25 cellular contexts compared by ENCODE assay signal in genomic region chr22:25362883-25363240, GRCh38.
DNase-seq lines count a peak whose midpoint lies in the region; ATAC-seq, FAIRE-seq and TF ChIP-seq lines count a peak whose summit lies in the region.
"Had no signal": no experiment of that assay in that cellular context is flagged by ENCODE, and none has a peak within 500 bp of the region (broad histone marks: within the 10 kb centered on the region; RNA-seq: fewer than 3 reads in every experiment).

No MANE protein-coding gene starts in this region.

- H3K4me3 ChIP-seq in bronchial epithelial cell (ENCODE audit: low read depth, low read length) (no peak overlapping the region), HAP-1 (no peak overlapping the region)
- H3K4me3 ChIP-seq: SJSA1, stomach, tibial artery had no signal

- H3K27ac Mint-ChIP-seq in activated naive CD4-positive, alpha-beta T cell treated with anti-CD3 and anti-CD28 coated beads, Interleukin-2, amount 10 ng/mL, durations not matched to agents 7 days and 5 days, result peak overlapping the region; percentile 28
- peak overlapping the region; percentile 65 for H3K27ac Mint-ChIP-seq in stimulated activated naive B cell treated with anti-CD40 and anti-IgM and Interleukin-4, amounts not matched to agents 10 μg/mL and 1 μg/mL and 100 μg/mL, for 72 hours
- H3K27ac Mint-ChIP-seq: activated CD4-positive, alpha-beta memory T cell treated with anti-CD3 and anti-CD28 coated beads for 36 hours; activated naive CD8-positive, alpha-beta T cell; CD4-positive, alpha-beta memory T cell; progenitor cell of endocrine pancreas had no signal

- peaks cover 3% of the 10 kb centered on the region for H3K36me3 Mint-ChIP-seq in activated naive CD4-positive, alpha-beta T cell treated with anti-CD3 and anti-CD28 coated beads, Interleukin-2, amount 10 ng/mL, durations not matched to agents 7 days and 5 days
- H3K36me3 Mint-ChIP-seq in stimulated activated naive B cell treated with anti-CD40 and anti-IgM and Interleukin-4, amounts not matched to agents 10 μg/mL and 1 μg/mL and 100 μg/mL, for 72 hours, result peaks cover 20 to 33% of the 10 kb centered on the region in 2 donors
- H3K36me3 Mint-ChIP-seq: activated naive CD8-positive, alpha-beta T cell had no signal

- CTCF ChIA-PET in activated naive CD4-positive, alpha-beta T cell treated with anti-CD3 and anti-CD28 coated beads, Interleukin-2, amount 10 ng/mL, durations not matched to agents 7 days and 5 days (lab: Charles Lee), result interaction anchor here (0.9 to 1.4 kb wide), 5 partner anchors 9 to 340 kb away, joined by 3 to 4 read pairs (median 3); no protein-coding TSS in a partner anchor

- H3K9me3 ChIP-seq in HAP-1, result no peaks in the 10 kb centered on the region
- H3K9me3 ChIP-seq: SJSA1, stomach, tibial artery had no signal

- TF ChIP-seq CTCF in bronchial epithelial cell (IDR thresholded peaks at IDR 0.05; ENCODE audit: insufficient read depth, low read length, severe bottlenecking), result no peak

- FAIRE-seq in bronchial epithelial cell (lab: Jason Lieb, UNC), result peak; percentile 83
- FAIRE-seq: astrocyte, H1, kidney had no signal

- H3K4me1 ChIP-seq in HAP-1, result no peaks in the 10 kb centered on the region

- no peaks in the 10 kb centered on the region for H3K27me3 Mint-ChIP-seq in activated naive CD4-positive, alpha-beta T cell treated with anti-CD3 and anti-CD28 coated beads, Interleukin-2, amount 10 ng/mL, durations not matched to agents 7 days and 5 days
- no peaks in the 10 kb centered on the region for H3K27me3 Mint-ChIP-seq in stimulated activated naive B cell treated with anti-CD40 and anti-IgM and Interleukin-4, amounts not matched to agents 10 μg/mL and 1 μg/mL and 100 μg/mL, for 72 hours
- H3K27me3 Mint-ChIP-seq: activated CD4-positive, alpha-beta memory T cell treated with anti-CD3 and anti-CD28 coated beads for 36 hours; activated naive CD8-positive, alpha-beta T cell; CD4-positive, alpha-beta memory T cell; progenitor cell of endocrine pancreas had no signal

- no peaks in the 10 kb centered on the region for H3K9me3 Mint-ChIP-seq in activated naive CD4-positive, alpha-beta T cell treated with anti-CD3 and anti-CD28 coated beads, Interleukin-2, amount 10 ng/mL, durations not matched to agents 7 days and 5 days
- H3K9me3 Mint-ChIP-seq in stimulated activated naive B cell treated with anti-CD40 and anti-IgM and Interleukin-4, amounts not matched to agents 10 μg/mL and 1 μg/mL and 100 μg/mL, for 72 hours, result no peaks in the 10 kb centered on the region
- H3K9me3 Mint-ChIP-seq: activated CD4-positive, alpha-beta memory T cell treated with anti-CD3 and anti-CD28 coated beads for 36 hours; activated T-helper 2 cell treated with anti-CD3 and anti-CD28 coated beads, Interferon-gamma antibody, Interleukin-2, Interleukin-4, amounts not matched to agents 10 μg/mL and 5 μg/mL and 100 μg/mL, durations not matched to agents 14 hours and 24 hours and 36 hours; CD4-positive, alpha-beta memory T cell; nephron progenitor cell had no signal

- DNase-seq in activated naive CD4-positive, alpha-beta T cell treated with anti-CD3 and anti-CD28 coated beads, Interleukin-2, amount 10 ng/mL, durations not matched to agents 7 days and 5 days, result no peak
- DNase-seq in activated naive CD4-positive, alpha-beta T cell (lab: John Stamatoyannopoulos, UW), result no peak
- no peak for DNase-seq in bronchial epithelial cell (ENCODE audit: low read depth)
- no peak for DNase-seq in left lobe of liver (ENCODE audit: low spot score)
- no peak for DNase-seq in stimulated activated naive B cell treated with anti-CD40 and anti-IgM and Interleukin-4, amounts not matched to agents 10 μg/mL and 1 μg/mL and 100 μg/mL, for 72 hours
- no peak for DNase-seq in HAP-1 (ENCODE audit: low spot score in 2 of 2)
- DNase-seq: 8988T, cerebellar nuclear complex, DMS 273 treated with DMSO at 0.1 percent for 48 hours, mammary epithelial cell, NCI-H1048 had no signal

- in situ Hi-C loops in HAP-1 (cut with MboI; ENCODE audit: low sequenced_read_pairs), result no loop called here

- H3K4me3 Mint-ChIP-seq in activated naive CD4-positive, alpha-beta T cell treated with anti-CD3 and anti-CD28 coated beads, Interleukin-2, amount 10 ng/mL, durations not matched to agents 7 days and 5 days, result no peak overlapping the region
- H3K4me3 Mint-ChIP-seq in stimulated activated naive B cell treated with anti-CD40 and anti-IgM and Interleukin-4, amounts not matched to agents 10 μg/mL and 1 μg/mL and 100 μg/mL, for 72 hours, result no peak overlapping the region
- H3K4me3 Mint-ChIP-seq: activated CD4-positive, alpha-beta memory T cell treated with anti-CD3 and anti-CD28 coated beads for 36 hours; activated naive CD8-positive, alpha-beta T cell; CD4-positive, alpha-beta memory T cell; nephron progenitor cell had no signal

- H3K36me3 ChIP-seq in bronchial epithelial cell (ENCODE audit: control insufficient read depth, insufficient read depth, low read length), result peaks cover 18% of the 10 kb centered on the region
- H3K36me3 ChIP-seq in HAP-1 (replicated peaks), result 0 out of 2 replicates have a peak, but pooled peaks cover 7% of the 10 kb centered on the region

- H3K4me1 Mint-ChIP-seq in activated naive CD4-positive, alpha-beta T cell treated with anti-CD3 and anti-CD28 coated beads, Interleukin-2, amount 10 ng/mL, durations not matched to agents 7 days and 5 days, result peaks cover 5% of the 10 kb centered on the region
- peaks cover 16 to 33% of the 10 kb centered on the region in 2 donors for H3K4me1 Mint-ChIP-seq in stimulated activated naive B cell treated with anti-CD40 and anti-IgM and Interleukin-4, amounts not matched to agents 10 μg/mL and 1 μg/mL and 100 μg/mL, for 72 hours

- peak; percentile 51 for ATAC-seq in left lobe of liver
- peak; percentile 11 to 14 for ATAC-seq in stimulated activated naive B cell treated with anti-CD40 and anti-IgM and Interleukin-4, amounts not matched to agents 10 μg/mL and 1 μg/mL and 100 μg/mL, for 72 hours (replicated peaks)
- no peak for ATAC-seq in HG03045 (IDR thresholded peaks at IDR 0.05; ENCODE audit: unreplicated experiment)
- ATAC-seq in HG02571 (IDR thresholded peaks at IDR 0.05; ENCODE audit: unreplicated experiment), result no peak

- H3K27me3 ChIP-seq in bronchial epithelial cell (ENCODE audit: control insufficient read depth, insufficient read depth, low read length) (no peaks in the 10 kb centered on the region), HAP-1 (ENCODE audit: low read depth) (no peaks in the 10 kb centered on the region)
- H3K27me3 ChIP-seq: SJSA1, stomach, tibial artery had no signal

Comparison
In these comparisons a context has a peak if more than half of its experiments do, and no peak if none do; other contexts are left out.
1. ATAC-seq: peak in left lobe of liver (single experiment) and stimulated activated naive B cell treated with anti-CD40 and anti-IgM and Interleukin-4, amounts not matched to agents 10 μg/mL and 1 μg/mL and 100 μg/mL, for 72 hours (2 of 2); none in HG03045 (single experiment) and HG02571 (single experiment).